In the genomic region with DNA sequence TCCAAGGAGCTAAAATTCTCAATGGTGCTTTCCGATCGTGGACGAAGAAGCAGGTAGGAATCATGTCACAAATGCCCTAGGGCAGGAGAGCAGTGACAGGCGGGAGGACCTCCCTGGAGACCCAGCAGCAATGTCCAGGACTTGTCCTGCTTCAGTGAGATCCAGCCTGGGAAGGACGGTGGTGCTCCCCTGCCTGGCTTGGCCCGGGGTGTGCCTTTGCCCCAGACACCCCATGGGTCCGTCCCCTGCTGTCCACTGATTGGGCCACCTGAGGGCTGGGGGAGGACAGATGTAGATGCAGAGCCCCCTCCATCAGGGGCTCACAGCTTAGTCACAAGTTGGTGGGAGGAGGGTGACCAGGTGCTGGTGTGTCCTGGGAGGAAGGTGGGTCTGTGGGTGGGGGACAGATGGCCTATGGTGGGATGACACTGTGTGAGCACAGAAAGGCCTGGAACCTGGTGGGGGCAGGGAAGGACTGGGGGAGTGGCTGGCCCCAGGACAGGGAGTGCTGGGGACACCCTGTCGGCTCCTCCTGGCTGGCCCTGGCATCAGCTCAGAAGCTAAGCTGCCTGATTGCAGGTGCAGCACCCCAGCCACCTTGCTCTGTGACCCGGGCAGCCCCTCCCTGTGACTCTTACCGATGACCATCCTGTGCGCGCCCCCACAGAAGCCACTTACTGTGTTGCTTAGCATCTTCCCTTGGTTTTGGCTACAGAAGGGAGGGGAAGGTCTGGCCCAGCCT, we compare ENCODE assay signal across 1 cellular context.
TF ChIP-seq lines count a peak whose summit lies in the region.

No MANE protein-coding gene starts in this region.

TF ChIP-seq in HCT116, 20 proteins besides CTCF, POLR2A, EP300 and RAD21 (continued from another document):
- TF ChIP-seq, protein P1, sequence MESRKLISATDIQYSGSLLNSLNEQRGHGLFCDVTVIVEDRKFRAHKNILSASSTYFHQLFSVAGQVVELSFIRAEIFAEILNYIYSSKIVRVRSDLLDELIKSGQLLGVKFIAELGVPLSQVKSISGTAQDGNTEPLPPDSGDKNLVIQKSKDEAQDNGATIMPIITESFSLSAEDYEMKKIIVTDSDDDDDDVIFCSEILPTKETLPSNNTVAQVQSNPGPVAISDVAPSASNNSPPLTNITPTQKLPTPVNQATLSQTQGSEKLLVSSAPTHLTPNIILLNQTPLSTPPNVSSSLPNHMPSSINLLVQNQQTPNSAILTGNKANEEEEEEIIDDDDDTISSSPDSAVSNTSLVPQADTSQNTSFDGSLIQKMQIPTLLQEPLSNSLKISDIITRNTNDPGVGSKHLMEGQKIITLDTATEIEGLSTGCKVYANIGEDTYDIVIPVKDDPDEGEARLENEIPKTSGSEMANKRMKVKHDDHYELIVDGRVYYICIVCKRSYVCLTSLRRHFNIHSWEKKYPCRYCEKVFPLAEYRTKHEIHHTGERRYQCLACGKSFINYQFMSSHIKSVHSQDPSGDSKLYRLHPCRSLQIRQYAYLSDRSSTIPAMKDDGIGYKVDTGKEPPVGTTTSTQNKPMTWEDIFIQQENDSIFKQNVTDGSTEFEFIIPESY (IDR thresholded peaks at IDR 0.05; ENCODE audit: extremely low read depth, insufficient replicate concordance, low read length): no peak
- TF ChIP-seq EZH2 (IDR thresholded peaks at IDR 0.05) (no peak), YY1 (IDR thresholded peaks at IDR 0.05; ENCODE audit: extremely low read depth, insufficient replicate concordance, low read depth, low read length) (no peak), ZFX (IDR thresholded peaks at IDR 0.05) (no peak), CBX3 (IDR thresholded peaks at IDR 0.05; ENCODE audit: low read depth) (no peak), SIN3A (IDR thresholded peaks at IDR 0.05; ENCODE audit: low read depth) (no peak), POLR2AphosphoS5 (IDR thresholded peaks at IDR 0.05; ENCODE audit: low read depth, low read length) (no peak)
- TF ChIP-seq, protein P2, sequence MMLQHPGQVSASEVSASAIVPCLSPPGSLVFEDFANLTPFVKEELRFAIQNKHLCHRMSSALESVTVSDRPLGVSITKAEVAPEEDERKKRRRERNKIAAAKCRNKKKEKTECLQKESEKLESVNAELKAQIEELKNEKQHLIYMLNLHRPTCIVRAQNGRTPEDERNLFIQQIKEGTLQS (IDR thresholded peaks at IDR 0.05): no peak
